In the genomic region with DNA sequence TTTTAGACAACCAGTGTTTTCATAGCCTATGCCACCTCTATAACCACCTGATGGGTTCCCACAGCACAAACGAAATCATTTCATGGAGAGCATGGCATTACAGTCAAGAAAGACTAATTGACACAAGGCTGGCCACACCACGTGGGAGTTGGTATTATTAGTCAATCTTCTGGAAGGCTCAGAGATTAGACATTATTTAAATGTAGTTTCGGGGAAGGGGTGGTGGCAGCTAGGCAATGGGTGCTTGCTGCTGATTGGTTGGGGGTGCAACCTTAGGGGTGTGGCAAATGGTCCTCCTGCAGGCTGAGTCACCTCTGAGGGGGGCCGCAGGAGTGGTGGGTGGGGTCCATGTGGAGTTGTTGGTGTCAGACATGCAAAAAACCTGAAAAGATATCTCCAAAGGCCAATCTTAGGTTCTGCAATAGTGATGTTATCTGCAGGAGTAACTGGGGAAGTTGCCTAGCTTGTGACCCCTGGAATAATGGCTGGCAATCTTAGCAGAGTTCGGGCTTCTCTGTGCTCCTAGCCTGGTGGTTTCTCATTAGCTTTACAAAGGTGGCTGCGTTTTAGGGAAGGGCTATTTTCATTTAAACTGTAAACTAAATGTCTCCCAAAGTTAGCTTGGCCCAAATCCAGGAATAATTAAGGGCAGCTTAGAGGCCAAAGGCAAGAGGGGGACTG, we compare ENCODE assay signal across 1 cellular context.
TF ChIP-seq lines count a peak whose summit lies in the region.

No MANE protein-coding gene starts in this region.

TF ChIP-seq in GM23338, 12 proteins besides CTCF, POLR2A, EP300 and RAD21:
- TF ChIP-seq, protein P1, sequence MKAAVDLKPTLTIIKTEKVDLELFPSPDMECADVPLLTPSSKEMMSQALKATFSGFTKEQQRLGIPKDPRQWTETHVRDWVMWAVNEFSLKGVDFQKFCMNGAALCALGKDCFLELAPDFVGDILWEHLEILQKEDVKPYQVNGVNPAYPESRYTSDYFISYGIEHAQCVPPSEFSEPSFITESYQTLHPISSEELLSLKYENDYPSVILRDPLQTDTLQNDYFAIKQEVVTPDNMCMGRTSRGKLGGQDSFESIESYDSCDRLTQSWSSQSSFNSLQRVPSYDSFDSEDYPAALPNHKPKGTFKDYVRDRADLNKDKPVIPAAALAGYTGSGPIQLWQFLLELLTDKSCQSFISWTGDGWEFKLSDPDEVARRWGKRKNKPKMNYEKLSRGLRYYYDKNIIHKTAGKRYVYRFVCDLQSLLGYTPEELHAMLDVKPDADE (IDR thresholded peaks at IDR 0.05): no peak
- no peak for TF ChIP-seq POLR2AphosphoS5 (IDR thresholded peaks at IDR 0.05; ENCODE audit: low read depth)
- TF ChIP-seq STAT1 (IDR thresholded peaks at IDR 0.05; ENCODE audit: unreplicated experiment): no peak
- TF ChIP-seq JUNB (IDR thresholded peaks at IDR 0.05; ENCODE audit: unreplicated experiment): no peak
- TF ChIP-seq NANOG (IDR thresholded peaks at IDR 0.05; ENCODE audit: borderline replicate concordance): no peak
- no peak for TF ChIP-seq ZNF331 (CRISPR knock-in tag; IDR thresholded peaks at IDR 0.05; ENCODE audit: low read depth)
- TF ChIP-seq, protein P2, sequence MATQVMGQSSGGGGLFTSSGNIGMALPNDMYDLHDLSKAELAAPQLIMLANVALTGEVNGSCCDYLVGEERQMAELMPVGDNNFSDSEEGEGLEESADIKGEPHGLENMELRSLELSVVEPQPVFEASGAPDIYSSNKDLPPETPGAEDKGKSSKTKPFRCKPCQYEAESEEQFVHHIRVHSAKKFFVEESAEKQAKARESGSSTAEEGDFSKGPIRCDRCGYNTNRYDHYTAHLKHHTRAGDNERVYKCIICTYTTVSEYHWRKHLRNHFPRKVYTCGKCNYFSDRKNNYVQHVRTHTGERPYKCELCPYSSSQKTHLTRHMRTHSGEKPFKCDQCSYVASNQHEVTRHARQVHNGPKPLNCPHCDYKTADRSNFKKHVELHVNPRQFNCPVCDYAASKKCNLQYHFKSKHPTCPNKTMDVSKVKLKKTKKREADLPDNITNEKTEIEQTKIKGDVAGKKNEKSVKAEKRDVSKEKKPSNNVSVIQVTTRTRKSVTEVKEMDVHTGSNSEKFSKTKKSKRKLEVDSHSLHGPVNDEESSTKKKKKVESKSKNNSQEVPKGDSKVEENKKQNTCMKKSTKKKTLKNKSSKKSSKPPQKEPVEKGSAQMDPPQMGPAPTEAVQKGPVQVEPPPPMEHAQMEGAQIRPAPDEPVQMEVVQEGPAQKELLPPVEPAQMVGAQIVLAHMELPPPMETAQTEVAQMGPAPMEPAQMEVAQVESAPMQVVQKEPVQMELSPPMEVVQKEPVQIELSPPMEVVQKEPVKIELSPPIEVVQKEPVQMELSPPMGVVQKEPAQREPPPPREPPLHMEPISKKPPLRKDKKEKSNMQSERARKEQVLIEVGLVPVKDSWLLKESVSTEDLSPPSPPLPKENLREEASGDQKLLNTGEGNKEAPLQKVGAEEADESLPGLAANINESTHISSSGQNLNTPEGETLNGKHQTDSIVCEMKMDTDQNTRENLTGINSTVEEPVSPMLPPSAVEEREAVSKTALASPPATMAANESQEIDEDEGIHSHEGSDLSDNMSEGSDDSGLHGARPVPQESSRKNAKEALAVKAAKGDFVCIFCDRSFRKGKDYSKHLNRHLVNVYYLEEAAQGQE (IDR thresholded peaks at IDR 0.05; ENCODE audit: unreplicated experiment): no peak
- TF ChIP-seq, protein P3, sequence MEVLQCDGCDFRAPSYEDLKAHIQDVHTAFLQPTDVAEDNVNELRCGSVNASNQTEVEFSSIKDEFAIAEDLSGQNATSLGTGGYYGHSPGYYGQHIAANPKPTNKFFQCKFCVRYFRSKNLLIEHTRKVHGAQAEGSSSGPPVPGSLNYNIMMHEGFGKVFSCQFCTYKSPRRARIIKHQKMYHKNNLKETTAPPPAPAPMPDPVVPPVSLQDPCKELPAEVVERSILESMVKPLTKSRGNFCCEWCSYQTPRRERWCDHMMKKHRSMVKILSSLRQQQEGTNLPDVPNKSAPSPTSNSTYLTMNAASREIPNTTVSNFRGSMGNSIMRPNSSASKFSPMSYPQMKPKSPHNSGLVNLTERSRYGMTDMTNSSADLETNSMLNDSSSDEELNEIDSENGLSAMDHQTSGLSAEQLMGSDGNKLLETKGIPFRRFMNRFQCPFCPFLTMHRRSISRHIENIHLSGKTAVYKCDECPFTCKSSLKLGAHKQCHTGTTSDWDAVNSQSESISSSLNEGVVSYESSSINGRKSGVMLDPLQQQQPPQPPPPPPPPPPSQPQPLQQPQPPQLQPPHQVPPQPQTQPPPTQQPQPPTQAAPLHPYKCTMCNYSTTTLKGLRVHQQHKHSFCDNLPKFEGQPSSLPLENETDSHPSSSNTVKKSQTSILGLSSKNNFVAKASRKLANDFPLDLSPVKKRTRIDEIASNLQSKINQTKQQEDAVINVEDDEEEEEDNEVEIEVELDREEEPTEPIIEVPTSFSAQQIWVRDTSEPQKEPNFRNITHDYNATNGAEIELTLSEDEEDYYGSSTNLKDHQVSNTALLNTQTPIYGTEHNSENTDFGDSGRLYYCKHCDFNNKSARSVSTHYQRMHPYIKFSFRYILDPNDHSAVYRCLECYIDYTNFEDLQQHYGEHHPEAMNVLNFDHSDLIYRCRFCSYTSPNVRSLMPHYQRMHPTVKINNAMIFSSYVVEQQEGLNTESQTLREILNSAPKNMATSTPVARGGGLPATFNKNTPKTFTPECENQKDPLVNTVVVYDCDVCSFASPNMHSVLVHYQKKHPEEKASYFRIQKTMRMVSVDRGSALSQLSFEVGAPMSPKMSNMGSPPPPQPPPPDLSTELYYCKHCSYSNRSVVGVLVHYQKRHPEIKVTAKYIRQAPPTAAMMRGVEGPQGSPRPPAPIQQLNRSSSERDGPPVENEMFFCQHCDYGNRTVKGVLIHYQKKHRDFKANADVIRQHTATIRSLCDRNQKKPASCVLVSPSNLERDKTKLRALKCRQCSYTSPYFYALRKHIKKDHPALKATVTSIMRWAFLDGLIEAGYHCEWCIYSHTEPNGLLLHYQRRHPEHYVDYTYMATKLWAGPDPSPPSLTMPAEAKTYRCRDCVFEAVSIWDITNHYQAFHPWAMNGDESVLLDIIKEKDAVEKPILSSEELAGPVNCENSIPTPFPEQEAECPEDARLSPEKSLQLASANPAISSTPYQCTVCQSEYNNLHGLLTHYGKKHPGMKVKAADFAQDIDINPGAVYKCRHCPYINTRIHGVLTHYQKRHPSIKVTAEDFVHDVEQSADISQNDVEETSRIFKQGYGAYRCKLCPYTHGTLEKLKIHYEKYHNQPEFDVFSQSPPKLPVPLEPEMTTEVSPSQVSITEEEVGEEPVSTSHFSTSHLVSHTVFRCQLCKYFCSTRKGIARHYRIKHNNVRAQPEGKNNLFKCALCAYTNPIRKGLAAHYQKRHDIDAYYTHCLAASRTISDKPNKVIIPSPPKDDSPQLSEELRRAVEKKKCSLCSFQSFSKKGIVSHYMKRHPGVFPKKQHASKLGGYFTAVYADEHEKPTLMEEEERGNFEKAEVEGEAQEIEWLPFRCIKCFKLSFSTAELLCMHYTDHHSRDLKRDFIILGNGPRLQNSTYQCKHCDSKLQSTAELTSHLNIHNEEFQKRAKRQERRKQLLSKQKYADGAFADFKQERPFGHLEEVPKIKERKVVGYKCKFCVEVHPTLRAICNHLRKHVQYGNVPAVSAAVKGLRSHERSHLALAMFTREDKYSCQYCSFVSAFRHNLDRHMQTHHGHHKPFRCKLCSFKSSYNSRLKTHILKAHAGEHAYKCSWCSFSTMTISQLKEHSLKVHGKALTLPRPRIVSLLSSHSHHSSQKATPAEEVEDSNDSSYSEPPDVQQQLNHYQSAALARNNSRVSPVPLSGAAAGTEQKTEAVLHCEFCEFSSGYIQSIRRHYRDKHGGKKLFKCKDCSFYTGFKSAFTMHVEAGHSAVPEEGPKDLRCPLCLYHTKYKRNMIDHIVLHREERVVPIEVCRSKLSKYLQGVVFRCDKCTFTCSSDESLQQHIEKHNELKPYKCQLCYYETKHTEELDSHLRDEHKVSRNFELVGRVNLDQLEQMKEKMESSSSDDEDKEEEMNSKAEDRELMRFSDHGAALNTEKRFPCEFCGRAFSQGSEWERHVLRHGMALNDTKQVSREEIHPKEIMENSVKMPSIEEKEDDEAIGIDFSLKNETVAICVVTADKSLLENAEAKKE (CRISPR knock-in tag; IDR thresholded peaks at IDR 0.05): no peak
- TF ChIP-seq ZNF114 (CRISPR knock-in tag; IDR thresholded peaks at IDR 0.05): no peak
- no peak for TF ChIP-seq EZH2phosphoT487 (IDR thresholded peaks at IDR 0.05; ENCODE audit: unreplicated experiment)
- TF ChIP-seq CREB1 (CRISPR knock-in tag; IDR thresholded peaks at IDR 0.05; ENCODE audit: low read depth): no peak
- no peak for TF ChIP-seq EZH2 (IDR thresholded peaks at IDR 0.05; ENCODE audit: low read depth, unreplicated experiment)
